Comparison of ENCODE assay signal across 24 cellular contexts in the genomic region with DNA sequence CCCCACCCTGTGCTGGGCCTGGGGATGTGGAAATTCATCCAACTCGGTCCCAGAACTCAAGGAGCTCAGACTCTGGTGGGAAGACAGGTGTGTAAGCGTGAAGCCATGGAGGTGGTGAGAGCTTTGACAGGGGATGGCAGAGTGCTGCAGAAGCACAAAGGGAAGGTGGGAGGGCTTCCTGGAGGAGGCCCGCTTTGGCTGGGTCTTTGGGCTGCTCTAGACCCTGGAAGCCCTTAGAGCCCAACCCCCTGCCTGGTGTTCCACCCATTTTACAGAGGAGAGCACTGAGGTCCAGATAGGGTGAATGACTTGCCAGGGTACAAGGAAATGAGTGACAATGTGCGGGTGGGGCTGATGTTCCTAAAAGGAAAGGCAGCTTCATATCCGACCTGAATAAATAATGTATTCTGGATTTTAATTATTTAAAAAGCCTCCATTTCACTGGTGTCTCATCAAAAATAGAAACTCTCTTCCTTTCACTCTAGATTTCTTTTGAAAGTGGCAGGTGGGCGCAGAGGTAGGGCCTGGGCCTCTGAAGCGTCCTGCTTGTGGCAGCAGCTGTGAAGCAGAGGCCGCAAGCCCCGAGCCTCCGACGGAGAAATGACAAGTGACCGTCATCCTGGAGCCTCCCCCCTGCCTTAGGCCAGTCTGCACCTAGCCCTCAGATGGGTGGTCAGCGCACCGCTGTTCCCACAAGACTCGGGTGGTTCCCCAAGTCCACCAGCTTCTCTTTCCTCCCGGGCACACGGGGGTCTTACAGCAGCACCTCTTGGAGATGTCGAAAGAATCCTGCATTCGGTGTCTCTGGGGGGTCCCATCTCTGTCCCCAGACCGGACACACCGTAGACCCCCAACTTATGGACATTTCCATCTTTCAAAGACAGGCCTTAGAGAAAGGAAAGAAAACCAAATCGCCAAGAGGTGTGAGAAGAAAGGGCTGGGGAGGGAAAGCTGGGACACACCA.
DNase-seq lines count a peak whose midpoint lies in the region; ATAC-seq, FAIRE-seq and TF ChIP-seq lines count a peak whose summit lies in the region.
"Had no signal": no experiment of that assay in that cellular context is flagged by ENCODE, and none has a peak within 500 bp of the region (broad histone marks: within the 10 kb centered on the region; RNA-seq: fewer than 3 reads in every experiment).

No MANE protein-coding gene starts in this region.

- DNase-seq in GM23248: no peak
- DNase-seq in astrocyte (ENCODE audit: low read depth): no peak
- no peak for DNase-seq in mesenchymal stem cell
- DNase-seq in stimulated activated effector memory CD8-positive, alpha-beta T cell treated with anti-CD3 and anti-CD28 coated beads, Interleukin-12 subunit alpha, Interleukin-12 subunit beta, amount 100 ng/mL, for 72 hours (ENCODE audit: low spot score in 2 of 2): no peak
- no peak for DNase-seq in GM12891 (ENCODE audit: insufficient read length, low spot score)
- DNase-seq in activated CD4-positive, CD25-positive, alpha-beta regulatory T cell (lab: John Stamatoyannopoulos, UW): no peak
- DNase-seq: activated CD4-positive, alpha-beta T cell treated with anti-CD3 and anti-CD28 coated beads for 4 hours; activated CD8-positive, alpha-beta T cell treated with anti-CD3 and anti-CD28 coated beads, Interleukin-2, amount 10 ng/mL, durations not matched to agents 7 days and 5 days; activated naive CD8-positive, alpha-beta T cell treated with anti-CD3 and anti-CD28 coated beads, Interleukin-2, amount 50 U/mL, for 24 hours; DMS79; effector CD8-positive, alpha-beta T cell; GDM1; mesendoderm; NCI-H1436 treated with DMSO at 0.1 percent for 48 hours; stimulated activated CD4-positive, alpha-beta T cell treated with anti-CD3 and anti-CD28 coated beads, Interleukin-12 subunit alpha, Interleukin-12 subunit beta, amount 100 ng/mL, for 4 hours; stimulated activated CD4-positive, alpha-beta T cell treated with anti-CD3 and anti-CD28 coated beads, Interleukin-4, amount 100 ng/mL, for 1 hour; transverse colon had no signal

- no peaks in the 10 kb centered on the region for H3K9me3 Mint-ChIP-seq in astrocyte (ENCODE audit: unreplicated experiment)
- no peaks in the 10 kb centered on the region for H3K9me3 Mint-ChIP-seq in stimulated activated effector memory CD8-positive, alpha-beta T cell treated with anti-CD3 and anti-CD28 coated beads, Interleukin-12 subunit alpha, Interleukin-12 subunit beta, amount 100 ng/mL, for 72 hours
- H3K9me3 Mint-ChIP-seq: activated naive CD8-positive, alpha-beta T cell treated with anti-CD3 and anti-CD28 coated beads, Interleukin-2, amount 50 U/mL, for 24 hours; IgD-negative memory B cell had no signal

- no peak for ATAC-seq in stimulated activated effector memory CD8-positive, alpha-beta T cell treated with anti-CD3 and anti-CD28 coated beads, Interleukin-12 subunit alpha, Interleukin-12 subunit beta, amount 100 ng/mL, for 72 hours
- no peak for ATAC-seq in HG02678 (IDR thresholded peaks at IDR 0.05; ENCODE audit: unreplicated experiment)
- ATAC-seq: activated CD8-positive, alpha-beta T cell treated with anti-CD3 and anti-CD28 coated beads, Interleukin-2, amount 10 ng/mL, durations not matched to agents 7 days and 5 days; activated naive CD8-positive, alpha-beta T cell treated with anti-CD3 and anti-CD28 coated beads, Interleukin-2, amount 50 U/mL, for 24 hours; right lobe of liver had no signal

- peak overlapping the region; percentile 20 for H3K4me3 Mint-ChIP-seq in astrocyte (ENCODE audit: unreplicated experiment)
- H3K4me3 Mint-ChIP-seq in stimulated activated effector memory CD8-positive, alpha-beta T cell treated with anti-CD3 and anti-CD28 coated beads, Interleukin-12 subunit alpha, Interleukin-12 subunit beta, amount 100 ng/mL, for 72 hours: no peak overlapping the region
- H3K4me3 Mint-ChIP-seq: activated CD8-positive, alpha-beta T cell treated with anti-CD3 and anti-CD28 coated beads, Interleukin-2, amount 10 ng/mL, durations not matched to agents 7 days and 5 days; activated naive CD8-positive, alpha-beta T cell treated with anti-CD3 and anti-CD28 coated beads, Interleukin-2, amount 50 U/mL, for 24 hours; CD14-positive monocyte; IgD-negative memory B cell had no signal

- peaks cover 14% of the 10 kb centered on the region for H3K27me3 Mint-ChIP-seq in astrocyte (ENCODE audit: low read depth, unreplicated experiment)

- H2BK5ac ChIP-seq in mesenchymal stem cell (ENCODE audit: low read depth, low read length, poor library complexity, severe bottlenecking): no peak overlapping the region

- no peak overlapping the region for H3K23ac ChIP-seq in mesenchymal stem cell (ENCODE audit: low read length in 2 of 2)

- FAIRE-seq in astrocyte (lab: Jason Lieb, UNC) (no peak), GM12891 (lab: Jason Lieb, UNC) (no peak)

- TF ChIP-seq POLR2A in GM12891 (IDR thresholded peaks at IDR 0.05; ENCODE audit: low read depth, low read length): no peak

- in situ Hi-C loops in GM23248 (cut with MboI): no loop called here

- H3K27ac Mint-ChIP-seq in astrocyte (ENCODE audit: unreplicated experiment): peak overlapping the region; percentile 92
- peak overlapping the region; percentile 63 for H3K27ac Mint-ChIP-seq in stimulated activated effector memory CD8-positive, alpha-beta T cell treated with anti-CD3 and anti-CD28 coated beads, Interleukin-12 subunit alpha, Interleukin-12 subunit beta, amount 100 ng/mL, for 72 hours
- H3K27ac Mint-ChIP-seq: activated CD8-positive, alpha-beta T cell treated with anti-CD3 and anti-CD28 coated beads, Interleukin-2, amount 10 ng/mL, durations not matched to agents 7 days and 5 days; activated naive CD8-positive, alpha-beta T cell treated with anti-CD3 and anti-CD28 coated beads, Interleukin-2, amount 50 U/mL, for 24 hours; IgD-negative memory B cell had no signal

- H4K8ac ChIP-seq in mesenchymal stem cell (ENCODE audit: low read length): no peak overlapping the region

- H3K9me3 ChIP-seq in GM23248 (ENCODE audit: low read depth) (no peaks in the 10 kb centered on the region), astrocyte (ENCODE audit: insufficient read depth, low read depth, low read length) (no peaks in the 10 kb centered on the region), mesenchymal stem cell (ENCODE audit: control insufficient read depth, low read length) (no peaks in the 10 kb centered on the region)
- H3K9me3 ChIP-seq: neutrophil, prostate gland, right lobe of liver, transverse colon had no signal

- H3F3A ChIP-seq in GM23248 (ENCODE audit: insufficient read depth): 0 out of 2 replicates have a peak, but pooled peaks cover 6% of the 10 kb centered on the region

- no peak overlapping the region for H2BK15ac ChIP-seq in mesenchymal stem cell (ENCODE audit: low read depth, poor library complexity, severe bottlenecking)

- TF ChIP-seq CTCF in astrocyte (IDR thresholded peaks at IDR 0.05; ENCODE audit: insufficient read depth, low read depth, low read length): no peak

- H3K14ac ChIP-seq in mesenchymal stem cell (ENCODE audit: low read length in 2 of 2): no peak overlapping the region

- H3K79me2 ChIP-seq in GM23248 (ENCODE audit: insufficient read depth): no peaks in the 10 kb centered on the region
- no peaks in the 10 kb centered on the region for H3K79me2 ChIP-seq in astrocyte (ENCODE audit: insufficient read depth, low read length)

- WGBS in GM23248 (ENCODE audit: low coverage in 1 of 2, low lambda C conversion rate in 2 of 2, missing lambda C conversion rate in 2 of 2), 2 experiments: 95% methylated on average over 22 of the region's 22 CpGs
- WGBS in mesenchymal stem cell: 98% methylated on average over 17 of the region's 22 CpGs

- no peaks in the 10 kb centered on the region for H3K79me1 ChIP-seq in mesenchymal stem cell (replicated peaks; ENCODE audit: low read length, poor library complexity, severe bottlenecking)

- H2BK12ac ChIP-seq in mesenchymal stem cell (ENCODE audit: low read length in 2 of 2): no peak overlapping the region

- H3K27me3 ChIP-seq in GM23248 (replicated peaks; ENCODE audit: insufficient read depth) (no peaks in the 10 kb centered on the region), astrocyte (ENCODE audit: insufficient read depth, low read length) (no peaks in the 10 kb centered on the region), mesenchymal stem cell (ENCODE audit: control insufficient read depth in 1 of 2, insufficient read depth in 1 of 2, low read length in 2 of 2) (no peaks in the 10 kb centered on the region)
- H3K27me3 ChIP-seq: neutrophil, right lobe of liver, transverse colon had no signal

- no peak overlapping the region for H2BK120ac ChIP-seq in mesenchymal stem cell (ENCODE audit: low read depth, low read length)

- H3K9ac ChIP-seq in GM23248 (peak overlapping the region; percentile 52), astrocyte (ENCODE audit: low read length) (peak overlapping the region; percentile 40), mesenchymal stem cell (ENCODE audit: low read length) (peak overlapping the region; percentile 57)

- no peaks in the 10 kb centered on the region for H3K9me2 ChIP-seq in GM23248 (ENCODE audit: insufficient read depth)

- H3K4me1 Mint-ChIP-seq in astrocyte (ENCODE audit: low read depth, unreplicated experiment): peaks cover 43% of the 10 kb centered on the region
- peaks cover 35% of the 10 kb centered on the region for H3K4me1 Mint-ChIP-seq in stimulated activated effector memory CD8-positive, alpha-beta T cell treated with anti-CD3 and anti-CD28 coated beads, Interleukin-12 subunit alpha, Interleukin-12 subunit beta, amount 100 ng/mL, for 72 hours

- H3K27ac ChIP-seq in GM23248 (no peak overlapping the region), astrocyte (ENCODE audit: low read depth, low read length) (no peak overlapping the region), mesenchymal stem cell (ENCODE audit: low read length, poor library complexity, severe bottlenecking) (no peak overlapping the region)
- H3K27ac ChIP-seq: epithelial cell of prostate, neutrophil, prostate gland, right lobe of liver, transverse colon had no signal

- no peaks in the 10 kb centered on the region for H4K20me1 ChIP-seq in GM23248 (ENCODE audit: insufficient read depth)
- no peaks in the 10 kb centered on the region for H4K20me1 ChIP-seq in astrocyte (ENCODE audit: insufficient read depth, low read length)

- no peak overlapping the region for H3K18ac ChIP-seq in mesenchymal stem cell (ENCODE audit: low read depth in 1 of 2, low read length in 2 of 2)

- no peak overlapping the region for H3K4me3 ChIP-seq in GM23248
- no peak overlapping the region for H3K4me3 ChIP-seq in astrocyte (ENCODE audit: insufficient read depth, low read depth, low read length)
- no peak overlapping the region for H3K4me3 ChIP-seq in mesenchymal stem cell (ENCODE audit: insufficient read depth in 1 of 2, low read depth in 1 of 2, low read length in 2 of 2)
- H3K4me3 ChIP-seq: prostate gland, right lobe of liver, transverse colon had no signal

- H3K36me3 ChIP-seq in GM23248 (ENCODE audit: low read depth) (no peaks in the 10 kb centered on the region), astrocyte (ENCODE audit: insufficient read depth, low read length) (no peaks in the 10 kb centered on the region), mesenchymal stem cell (ENCODE audit: control insufficient read depth in 1 of 2, insufficient read depth in 2 of 2, low read depth in 1 of 2, low read length in 2 of 2) (no peaks in the 10 kb centered on the region)
- H3K36me3 ChIP-seq: neutrophil, prostate gland, right lobe of liver, transverse colon had no signal

- peak overlapping the region; percentile 16 for H3K4me2 ChIP-seq in GM23248 (ENCODE audit: unreplicated experiment)
- peak overlapping the region; percentile 15 for H3K4me2 ChIP-seq in astrocyte (ENCODE audit: low read length)
- no peak overlapping the region for H3K4me2 ChIP-seq in mesenchymal stem cell (ENCODE audit: low read length, poor library complexity, severe bottlenecking)

- H4K91ac ChIP-seq in mesenchymal stem cell (ENCODE audit: low read length): no peak overlapping the region

- H3K4me1 ChIP-seq in GM23248 (ENCODE audit: insufficient read depth) (peaks cover 16% of the 10 kb centered on the region), astrocyte (ENCODE audit: insufficient read depth, low read length) (peaks cover 33% of the 10 kb centered on the region), mesenchymal stem cell (ENCODE audit: control insufficient read depth, insufficient read depth, low read depth, low read length) (peaks cover 32% of the 10 kb centered on the region)
- H3K4me1 ChIP-seq: prostate gland had no signal

- H3K4ac ChIP-seq in mesenchymal stem cell (ENCODE audit: low read depth in 1 of 2, low read length in 2 of 2): no peak overlapping the region

- H2AFZ ChIP-seq in GM23248 (no peak overlapping the region), astrocyte (ENCODE audit: low read depth, low read length) (no peak overlapping the region), mesenchymal stem cell (ENCODE audit: low read depth, low read length) (no peak overlapping the region)

- peaks cover 3% of the 10 kb centered on the region for H3K36me3 Mint-ChIP-seq in astrocyte (ENCODE audit: low read depth, unreplicated experiment)
- H3K36me3 Mint-ChIP-seq in stimulated activated effector memory CD8-positive, alpha-beta T cell treated with anti-CD3 and anti-CD28 coated beads, Interleukin-12 subunit alpha, Interleukin-12 subunit beta, amount 100 ng/mL, for 72 hours: no peaks in the 10 kb centered on the region
- H3K36me3 Mint-ChIP-seq: CD14-positive monocyte, IgD-negative memory B cell had no signal

- H2AK5ac ChIP-seq in mesenchymal stem cell (ENCODE audit: low read length, severe bottlenecking): no peak overlapping the region
